Comparison of ENCODE assay signal across 8 cellular contexts in the genomic region with DNA sequence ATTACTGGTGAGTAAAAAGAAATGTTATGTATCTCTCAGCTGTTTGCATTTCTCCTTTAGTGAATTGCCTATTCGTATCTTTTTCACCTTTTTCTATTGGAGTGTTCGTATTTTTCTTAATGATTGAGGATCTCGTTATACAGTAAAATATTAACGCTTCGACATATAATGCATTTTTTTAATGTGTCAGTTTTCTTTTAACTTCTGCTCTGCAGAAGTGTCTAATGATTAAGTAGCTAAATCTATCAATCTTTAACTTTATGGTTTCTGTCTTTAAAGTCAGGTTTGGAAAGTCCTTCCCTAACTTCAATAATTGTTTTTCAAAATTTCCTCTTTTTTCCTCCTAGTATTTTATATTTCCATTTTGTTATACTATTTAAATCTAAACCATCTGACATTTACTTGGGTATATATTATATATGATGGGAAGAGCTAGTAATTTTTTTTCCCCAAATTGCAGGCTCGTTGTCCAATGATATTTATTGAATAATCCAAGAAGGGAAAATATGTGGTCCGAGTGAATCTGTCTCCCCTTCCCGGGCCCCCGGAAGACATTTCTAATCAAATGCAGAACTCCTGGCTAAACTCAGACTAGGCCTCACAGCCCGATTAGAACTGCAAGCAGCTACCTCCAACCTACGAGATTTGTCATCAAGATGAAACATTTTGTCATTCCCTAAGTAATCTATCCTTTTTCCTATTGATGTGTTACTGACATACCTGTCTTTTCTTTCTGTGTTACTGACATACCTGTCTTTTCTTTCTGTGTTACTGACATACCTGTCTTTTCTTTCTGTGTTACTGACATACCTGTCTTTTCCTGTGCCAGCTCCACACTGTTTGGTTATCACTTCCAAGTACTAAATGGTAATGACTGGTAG. TPM values are rescaled to one million over a fixed set of nuclear protein-coding genes. Genes with fewer than 3 reads are reported as not detected.
DNase-seq lines count a peak whose midpoint lies in the region; ATAC-seq, FAIRE-seq and TF ChIP-seq lines count a peak whose summit lies in the region.

No MANE protein-coding gene starts in this region.

- H3K4me3 ChIP-seq in A549 (no peak overlapping the region), epithelial cell of proximal tubule (ENCODE audit: low read depth, low read length) (peak overlapping the region; percentile 21)

- 56% methylated on average over 11 of the region's 11 CpGs for WGBS in A549 (ENCODE audit: missing lambda C conversion rate)
- WGBS in H9 (ENCODE audit: extremely low coverage, insufficient read length, low lambda C conversion rate) = no CpG with 5 or more reads among the region's 11 CpGs

- TF ChIP-seq EP300 in A549 (IDR thresholded peaks at IDR 0.05) = no peak

- no peak overlapping the region for H3K23ac ChIP-seq in H9 (ENCODE audit: insufficient read length, low read depth, low read length)

- H2BK15ac ChIP-seq in H9 (ENCODE audit: low read depth, low read length) = no peak overlapping the region

- no peak overlapping the region for H2BK120ac ChIP-seq in H9 (ENCODE audit: low read depth, low read length, poor library complexity, severe bottlenecking)

- H4K8ac ChIP-seq in H9 (replicated peaks; ENCODE audit: insufficient read length, low read depth, low read length) = no peak overlapping the region

- H3K4me3 Mint-ChIP-seq in H9 = peak overlapping the region in 1 of 2 experiments; percentile 34; a peak in 1 of 5 replicates

- H3K27me3 Mint-ChIP-seq in H9 (ENCODE audit: low read depth) = no peaks in the 10 kb centered on the region

- H4K91ac ChIP-seq in H9 (ENCODE audit: insufficient read length, low read depth, low read length) = no peak overlapping the region

- H3K9ac ChIP-seq in H9 (ENCODE audit: extremely low read depth, insufficient read length, low read length) = no peak overlapping the region

- H3K9me3 Mint-ChIP-seq in H9 = no peaks in the 10 kb centered on the region

- no peak for TF ChIP-seq POLR2A in A549 (IDR thresholded peaks at IDR 0.05; ENCODE audit: low read length)

- H3K27ac ChIP-seq in A549 (peak overlapping the region; percentile 3 to 30; a peak in 4 of 6 replicates), H9 (ENCODE audit: insufficient read length, low read depth, low read length) (no peak overlapping the region)

- H3K27me3 ChIP-seq in H9 (ENCODE audit: insufficient read depth, low read length) = no peaks in the 10 kb centered on the region

- H3K4me1 Mint-ChIP-seq in H9 = peaks cover 42 to 46% of the 10 kb centered on the region in 2 experiments

- no peak overlapping the region for H2BK20ac ChIP-seq in H9 (ENCODE audit: low read depth, low read length, poor library complexity, severe bottlenecking)

- H2AK5ac ChIP-seq in H9 (ENCODE audit: insufficient read length, low read length) = no peak overlapping the region

- no peak overlapping the region for H3K18ac ChIP-seq in H9 (ENCODE audit: insufficient read length, low read depth, low read length)

- ATAC-seq in A549 (no peak), GM19452 (IDR thresholded peaks at IDR 0.05; ENCODE audit: unreplicated experiment) (no peak)

- no peak overlapping the region for H3K4ac ChIP-seq in H9 (ENCODE audit: low read depth, low read length)

- H3K27ac Mint-ChIP-seq in H9 = peak overlapping the region; percentile 49 to 90 (median 85); a peak in 5 of 7 replicates

- no peaks in the 10 kb centered on the region for H3K79me2 ChIP-seq in H9 (ENCODE audit: insufficient read depth, low read length)

- H3K4me1 ChIP-seq in A549 (peaks cover 35% of the 10 kb centered on the region), H9 (ENCODE audit: insufficient read depth, low read length) (peaks cover 2% of the 10 kb centered on the region; the same call in 1 of the 2 replicates)

- H3K36me3 Mint-ChIP-seq in H9 (ENCODE audit: insufficient read depth in 1 of 3, low read depth in 3 of 3) = no peaks in the 10 kb centered on the region

- no peak overlapping the region for H2BK12ac ChIP-seq in H9 (ENCODE audit: insufficient read length, low read depth, low read length)

- H3K4me2 ChIP-seq in A549 (peak overlapping the region; percentile 43), H9 (ENCODE audit: insufficient read depth, insufficient read length, low read length) (no peak overlapping the region)

- H3K79me1 ChIP-seq in H9 (ENCODE audit: insufficient read depth, low read depth, low read length, poor library complexity, severe bottlenecking) = no peaks in the 10 kb centered on the region

- no peak overlapping the region for H3K14ac ChIP-seq in H9 (ENCODE audit: insufficient read depth, low read length)

- no peaks in the 10 kb centered on the region for H3K23me2 ChIP-seq in H9 (ENCODE audit: insufficient read length, low read depth, low read length, poor library complexity, severe bottlenecking)

- H4K5ac ChIP-seq in H9 (ENCODE audit: insufficient read length, low read depth, low read length) = no peak overlapping the region

- no peak for TF ChIP-seq CTCF in A549 (IDR thresholded peaks at IDR 0.05)
- no peak for TF ChIP-seq CTCF in H9 (conservative IDR thresholded peaks at IDR 0.05)
- TF ChIP-seq CTCF in epithelial cell of proximal tubule (conservative IDR thresholded peaks at IDR 0.05; ENCODE audit: low read depth, low read length) = no peak

- POLR2A ChIA-PET in A549 (lab: Yijun Ruan, JAX) = interaction anchor here (0.6 to 1.9 kb wide), 7 partner anchors 17 to 190 kb away, joined by 3 to 13 read pairs (median 3); a partner anchor contains a TSS

- CTCF ChIA-PET in A549 (lab: Yijun Ruan, JAX) = interaction anchor here (0.9 to 1.2 kb wide), 3 partner anchors 18 to 39 kb away, joined by 3 read pairs; no protein-coding TSS in a partner anchor

- FAIRE-seq in A549 (lab: Jason Lieb, UNC) = no peak

- no peak for DNase-seq in A549 (ENCODE audit: low read depth in 1 of 2, low spot score in 1 of 2)
- no peak for DNase-seq in H9
- peak; percentile 18 for DNase-seq in T1000 (lab: John Stamatoyannopoulos, UW)
- no peak for DNase-seq in epithelial cell of proximal tubule (ENCODE audit: low read depth)
- peak; percentile 82 for DNase-seq in renal cortical epithelial cell (ENCODE audit: low read depth)
- no peak for DNase-seq in NCI-H2196 (lab: John Stamatoyannopoulos, UW; ENCODE audit: unreplicated experiment)
- DNase-seq in effector CD8-positive, alpha-beta T cell (lab: John Stamatoyannopoulos, UW) = no peak

- H3T11ph ChIP-seq in H9 (ENCODE audit: low read length) = no peak overlapping the region

- no peak for TF ChIP-seq RAD21 in A549 (conservative IDR thresholded peaks at IDR 0.05 in 1 of 2, IDR thresholded peaks at IDR 0.05 in 1 of 2)

- H3K56ac ChIP-seq in H9 (ENCODE audit: insufficient read length, low read depth, low read length) = no peak overlapping the region

- no peaks in the 10 kb centered on the region for H4K20me1 ChIP-seq in H9 (ENCODE audit: control insufficient read depth, insufficient read depth, insufficient read length)

- no peak overlapping the region for H2BK5ac ChIP-seq in H9 (ENCODE audit: insufficient read length, low read length)

- H3K9me3 ChIP-seq in A549 (no peaks in the 10 kb centered on the region), H9 (ENCODE audit: control insufficient read depth, low read depth, low read length) (no peaks in the 10 kb centered on the region)

- no peak overlapping the region for H2AFZ ChIP-seq in H9 (ENCODE audit: low read length)

TF ChIP-seq in A549, 52 proteins besides CTCF, POLR2A, EP300 and RAD21:
- TF ChIP-seq ESRRA (IDR thresholded peaks at IDR 0.05; ENCODE audit: borderline replicate concordance, low read length) (no peak), RFX5 (IDR thresholded peaks at IDR 0.05) (no peak), HOXB13 (CRISPR knock-in tag; IDR thresholded peaks at IDR 0.05; ENCODE audit: low read depth) (no peak), HOXB5 (CRISPR knock-in tag; IDR thresholded peaks at IDR 0.05) (no peak), SMC3 (IDR thresholded peaks at IDR 0.05) (no peak), RNF2 (IDR thresholded peaks at IDR 0.05; ENCODE audit: borderline replicate concordance, low read depth) (no peak), CHD4 (IDR thresholded peaks at IDR 0.05; ENCODE audit: borderline replicate concordance) (no peak), FOSL2 (IDR thresholded peaks at IDR 0.05) (no peak), FOSL2 (CRISPR knock-in tag; IDR thresholded peaks at IDR 0.05) (no peak), NPAS2 (CRISPR knock-in tag; IDR thresholded peaks at IDR 0.05; ENCODE audit: borderline replicate concordance) (no peak), MYC (IDR thresholded peaks at IDR 0.05; ENCODE audit: borderline replicate concordance, low read length) (no peak), EHF (CRISPR knock-in tag; IDR thresholded peaks at IDR 0.05) (no peak)
- TF ChIP-seq, protein P1, sequence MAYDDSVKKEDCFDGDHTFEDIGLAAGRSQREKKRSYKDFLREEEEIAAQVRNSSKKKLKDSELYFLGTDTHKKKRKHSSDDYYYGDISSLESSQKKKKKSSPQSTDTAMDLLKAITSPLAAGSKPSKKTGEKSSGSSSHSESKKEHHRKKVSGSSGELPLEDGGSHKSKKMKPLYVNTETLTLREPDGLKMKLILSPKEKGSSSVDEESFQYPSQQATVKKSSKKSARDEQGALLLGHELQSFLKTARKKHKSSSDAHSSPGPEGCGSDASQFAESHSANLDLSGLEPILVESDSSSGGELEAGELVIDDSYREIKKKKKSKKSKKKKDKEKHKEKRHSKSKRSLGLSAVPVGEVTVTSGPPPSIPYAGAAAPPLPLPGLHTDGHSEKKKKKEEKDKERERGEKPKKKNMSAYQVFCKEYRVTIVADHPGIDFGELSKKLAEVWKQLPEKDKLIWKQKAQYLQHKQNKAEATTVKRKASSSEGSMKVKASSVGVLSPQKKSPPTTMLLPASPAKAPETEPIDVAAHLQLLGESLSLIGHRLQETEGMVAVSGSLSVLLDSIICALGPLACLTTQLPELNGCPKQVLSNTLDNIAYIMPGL (CRISPR knock-in tag; IDR thresholded peaks at IDR 0.05; ENCODE audit: borderline replicate concordance) = no peak

RNA-seq across cellular contexts. Expression of a gene that starts 17.2 kb away (rescaled TPM):
- polyA plus RNA-seq in A549 (2011; rRNA removed) = 86.8 and 134 TPM in 2 replicates
- polyA plus RNA-seq in A549 (2012; cell fraction: cytosol; rRNA removed) = 207 and 256 TPM in 2 replicates
- 280 and 285 TPM in 2 replicates for polyA plus RNA-seq in A549 (2012; cell fraction: nucleus; rRNA removed)
- polyA plus RNA-seq in A549 (2017; fragmentation: RNase III; extraction: RNeasy Plus Mini Kit Qiagen cat#74134 plus additional on column Dnase treatment) = 284 to 310 TPM (median 304 TPM) in 3 replicates
- polyA minus RNA-seq in A549 (2011; rRNA and poly(A)+ RNA removed) = 92.8 and 115 TPM in 2 replicates
- 457 and 465 TPM in 2 replicates for total RNA-seq in H9 (2021)
- total RNA-seq in epithelial cell of proximal tubule = 73.6 and 100 TPM in 2 replicates
- total RNA-seq in renal cortical epithelial cell = 24.7 and 103 TPM in 2 replicates

Comparison
In these comparisons a context has a peak if more than half of its experiments do, and no peak if none do; other contexts are left out.
1. DNase-seq: peak in T1000 (single experiment) and renal cortical epithelial cell (single experiment); none in A549 (0 of 2), H9 (single experiment), epithelial cell of proximal tubule (single experiment), NCI-H2196 (single experiment) and effector CD8-positive, alpha-beta T cell (single experiment).